Comparison of ENCODE assay signal across 8 cellular contexts in the genomic region with DNA sequence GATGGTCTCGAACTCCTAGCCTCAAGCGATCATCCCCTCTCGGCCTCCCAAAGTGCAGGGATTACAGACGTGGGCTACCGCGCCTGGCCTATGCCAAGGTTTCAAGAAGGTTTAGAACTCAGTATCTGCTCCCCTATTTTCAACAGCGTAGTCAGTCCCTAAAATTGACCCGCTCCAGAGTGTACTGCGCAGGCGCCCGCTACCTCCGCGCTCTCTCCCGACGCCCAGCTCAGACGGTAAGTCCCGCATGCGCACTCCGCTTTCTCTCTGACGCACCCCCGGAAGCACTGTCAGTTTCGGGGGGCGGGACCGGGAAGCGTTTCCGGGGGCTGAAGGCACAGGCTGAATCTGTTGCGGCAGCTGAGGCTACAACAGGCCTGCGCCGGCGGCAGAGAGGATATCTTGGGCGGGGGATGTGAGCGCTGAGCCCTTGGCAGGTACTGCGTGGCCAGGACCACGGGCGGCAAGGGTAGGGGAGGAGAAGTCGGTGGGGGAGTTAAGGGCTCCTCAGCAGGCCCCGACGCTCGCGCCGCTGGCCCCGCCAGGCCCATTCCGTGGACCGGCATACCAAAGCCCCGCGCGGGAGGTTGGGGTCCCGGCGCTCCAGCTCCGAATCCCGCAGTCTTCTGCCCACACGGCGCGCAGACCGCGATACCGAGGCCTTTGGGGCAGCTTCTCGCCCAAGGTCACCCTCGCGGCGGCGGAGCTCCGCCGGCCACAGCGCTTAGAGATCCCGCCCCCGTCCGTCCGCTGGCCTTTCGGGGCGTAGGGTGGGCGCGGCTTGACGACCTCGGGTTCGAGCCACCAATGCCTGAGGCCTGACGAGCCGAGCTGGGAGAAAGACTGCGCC. TPM values are rescaled to one million over a fixed set of nuclear protein-coding genes. Genes with fewer than 3 reads are reported as not detected.
DNase-seq lines count a peak whose midpoint lies in the region; ATAC-seq and TF ChIP-seq lines count a peak whose summit lies in the region.

A gene with protein sequence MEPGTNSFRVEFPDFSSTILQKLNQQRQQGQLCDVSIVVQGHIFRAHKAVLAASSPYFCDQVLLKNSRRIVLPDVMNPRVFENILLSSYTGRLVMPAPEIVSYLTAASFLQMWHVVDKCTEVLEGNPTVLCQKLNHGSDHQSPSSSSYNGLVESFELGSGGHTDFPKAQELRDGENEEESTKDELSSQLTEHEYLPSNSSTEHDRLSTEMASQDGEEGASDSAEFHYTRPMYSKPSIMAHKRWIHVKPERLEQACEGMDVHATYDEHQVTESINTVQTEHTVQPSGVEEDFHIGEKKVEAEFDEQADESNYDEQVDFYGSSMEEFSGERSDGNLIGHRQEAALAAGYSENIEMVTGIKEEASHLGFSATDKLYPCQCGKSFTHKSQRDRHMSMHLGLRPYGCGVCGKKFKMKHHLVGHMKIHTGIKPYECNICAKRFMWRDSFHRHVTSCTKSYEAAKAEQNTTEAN (plus strand): TSS at position 345 of the 850 bp plus-strand sequence. CDS start 27,470 bp downstream, outside the sequence.

- peak within 1 kb of the TSS; percentile 96 for H2AFZ ChIP-seq in PC-3 (ENCODE audit: low read length)

- H3K27me3 ChIP-seq in PC-3 (ENCODE audit: low read length) (no peaks in the 10 kb centered on the region), mononuclear cell (ENCODE audit: insufficient read depth, low read length) (no peaks in the 10 kb centered on the region)

- H3K36me3 ChIP-seq in PC-3 (ENCODE audit: low read depth, low read length) = no peaks in the 10 kb centered on the region

- H4K20me1 ChIP-seq in PC-3 (ENCODE audit: low read length) = peaks cover 14% of the 10 kb centered on the region; the same call in 1 of the 2 replicates

- H3K9me3 ChIP-seq in PC-3 (ENCODE audit: low read length) (no peaks in the 10 kb centered on the region), mononuclear cell (ENCODE audit: low read depth, low read length) (no peaks in the 10 kb centered on the region)

- POLR2A ChIA-PET in PC-3 (lab: Charles Lee; ENCODE audit: unreplicated experiment) = interaction anchor here (0.6 kb wide), 2 partner anchors 9 to 575 kb away, joined by 3 read pairs; no protein-coding TSS in a partner anchor

- H3K4me2 ChIP-seq in PC-3 (ENCODE audit: low read length) = peak within 1 kb of the TSS; percentile 85

- no peaks in the 10 kb centered on the region for H3K9me2 ChIP-seq in PC-3 (replicated peaks; ENCODE audit: low read length)

- no peaks in the 10 kb centered on the region for H3F3A ChIP-seq in PC-3 (ENCODE audit: low read length, unreplicated experiment)

- H3K79me2 ChIP-seq in PC-3 (ENCODE audit: low read length) = peaks cover 49% of the 10 kb centered on the region

- no peak for TF ChIP-seq CTCF in PC-3 (conservative IDR thresholded peaks at IDR 0.05; ENCODE audit: low read depth, low read length)
- no peak for TF ChIP-seq CTCF in epithelial cell of esophagus (IDR thresholded peaks at IDR 0.05; ENCODE audit: insufficient read depth, low read depth, low read length, missing control alignments)

- CTCF ChIA-PET in PC-3 (lab: Charles Lee) = no interaction called here

- DNase-seq in DMS 273 treated with DMSO at 0.1 percent for 48 hours (lab: John Stamatoyannopoulos, UW) (peak; percentile 76), PC-3 (peak; percentile 91), activated T-cell treated with anti-CD3 and anti-CD28 coated beads for 4 hours (peak; percentile 98), epithelial cell of esophagus (ENCODE audit: low read depth) (peak; percentile 97)
- DNase-seq in Jurkat, Clone E6-1 (ENCODE audit: low read depth, low spot score) = peak; percentile 92
- DNase-seq in stimulated activated CD8-positive, alpha-beta memory T cell treated with anti-CD3 and anti-CD28 coated beads, Interleukin-2, amount 100 ng/mL, for 48 hours (ENCODE audit: low read depth in 2 of 2) = peak; percentile 97

- intact Hi-C loops in PC-3 (cut with micrococcal nuclease) = no loop called here

- H3K4me1 ChIP-seq in PC-3 (ENCODE audit: insufficient read depth, low read length) (peaks cover 14% of the 10 kb centered on the region), mononuclear cell (ENCODE audit: insufficient read depth, low read length) (peaks cover 19% of the 10 kb centered on the region)

- peak within 1 kb of the TSS; percentile 92 for H3K9ac ChIP-seq in PC-3 (ENCODE audit: low read length)

- peak within 1 kb of the TSS; percentile 67 for H3K27ac ChIP-seq in PC-3 (ENCODE audit: low read length)

- ATAC-seq in GM21529 (IDR thresholded peaks at IDR 0.05; ENCODE audit: unreplicated experiment) = peak; percentile 74
- ATAC-seq in PC-3 = peak; percentile 79

- no TSS peak for BruUV-seq in PC-3 (replicated peaks; lab: Mats Ljungman, UMichigan)

- peak within 1 kb of the TSS; percentile 71 for H3K4me3 ChIP-seq in Jurkat, Clone E6-1 (ENCODE audit: low read length)
- H3K4me3 ChIP-seq in PC-3 (ENCODE audit: low read length) = peak within 1 kb of the TSS; percentile 96
- peak within 1 kb of the TSS; percentile 82 for H3K4me3 ChIP-seq in epithelial cell of esophagus (ENCODE audit: low read length)
- peak within 1 kb of the TSS; percentile 75 for H3K4me3 ChIP-seq in mononuclear cell (ENCODE audit: low read length)

RNA-seq across cellular contexts. Expression of the gene that starts here (rescaled TPM):
- 6.3 TPM for polyA plus RNA-seq in Jurkat, Clone E6-1 (2012; ENCODE audit: insufficient read depth, insufficient read length)
- 5.9 and 36.1 TPM in 2 replicates for total RNA-seq in PC-3 (2014; rRNA removed)
- total RNA-seq in mononuclear cell = 50.7 TPM

Comparison
In these comparisons a context has a peak if more than half of its experiments do, and no peak if none do; other contexts are left out.
1. Peak in every context shown above with its lines: DNase-seq, ATAC-seq, H3K4me3 ChIP-seq and H3K27ac ChIP-seq.